Comparison of ENCODE assay signal across 1 cellular context in genomic region chr1:94962745-94963265, GRCh38.
A peak's percentile ranks its signal among the peaks of the same experiment; 100 is the strongest.
TF ChIP-seq lines count a peak whose summit lies in the region.

No MANE protein-coding gene starts in this region.

TF ChIP-seq in HepG2, 621 proteins besides CTCF, POLR2A, EP300 and RAD21 (continued from another document and continues in another):
- TF ChIP-seq REST (IDR thresholded peaks at IDR 0.05; ENCODE audit: borderline replicate concordance in 1 of 2, low read depth in 1 of 2, low read length in 2 of 2) (no peak), TRIM22 (IDR thresholded peaks at IDR 0.05) (no peak), PATZ1 (CRISPR knock-in tag; IDR thresholded peaks at IDR 0.05) (peak; percentile 48; the same call in 1 of the 2 replicates), ZNF549 (CRISPR knock-in tag; IDR thresholded peaks at IDR 0.05) (no peak), THAP9 (CRISPR knock-in tag; IDR thresholded peaks at IDR 0.05; ENCODE audit: borderline replicate concordance) (no peak), GPBP1L1 (CRISPR knock-in tag; IDR thresholded peaks at IDR 0.05) (no peak), PLRG1 (conservative IDR thresholded peaks at IDR 0.05) (no peak), ZFP90 (CRISPR knock-in tag; IDR thresholded peaks at IDR 0.05; ENCODE audit: borderline replicate concordance) (no peak), SNRNP70 (IDR thresholded peaks at IDR 0.05; ENCODE audit: low read depth, low read length) (no peak), ZFP1 (CRISPR knock-in tag; IDR thresholded peaks at IDR 0.05) (peak; percentile 68; the same call in 1 of the 2 replicates), YY1 (IDR thresholded peaks at IDR 0.05; ENCODE audit: insufficient read depth, insufficient replicate concordance, low read depth, low read length) (no peak), ZNF496 (CRISPR knock-in tag; IDR thresholded peaks at IDR 0.05; ENCODE audit: insufficient replicate concordance) (no peak), POLR2AphosphoS5 (IDR thresholded peaks at IDR 0.05; ENCODE audit: low read depth, low read length) (peak; percentile 53; the same call in 1 of the 2 replicates), ZNF652 (CRISPR knock-in tag; IDR thresholded peaks at IDR 0.05; ENCODE audit: borderline replicate concordance, low read depth) (no peak), KAT2B (IDR thresholded peaks at IDR 0.05; ENCODE audit: borderline replicate concordance, low read depth, low read length) (no peak), CEBPB (IDR thresholded peaks at IDR 0.05; ENCODE audit: borderline replicate concordance, low read depth, low read length) (peak; percentile 86), THAP11 (CRISPR knock-in tag; IDR thresholded peaks at IDR 0.05) (peak; percentile 71), HOMEZ (CRISPR knock-in tag; IDR thresholded peaks at IDR 0.05; ENCODE audit: low read depth) (no peak; the same call in 1 of the 2 replicates), ZKSCAN1 (IDR thresholded peaks at IDR 0.05; ENCODE audit: low read length) (no peak), KDM2A (CRISPR knock-in tag; IDR thresholded peaks at IDR 0.05; ENCODE audit: borderline replicate concordance, low read depth) (peak; percentile 45; the same call in 1 of the 2 replicates), ZNF577 (CRISPR knock-in tag; IDR thresholded peaks at IDR 0.05; ENCODE audit: borderline replicate concordance, low read depth) (no peak), SPEN (CRISPR knock-in tag; IDR thresholded peaks at IDR 0.05; ENCODE audit: low read depth) (peak; percentile 29; the same call in 1 of the 2 replicates), CSRNP1 (CRISPR knock-in tag; IDR thresholded peaks at IDR 0.05) (peak; percentile 36; the same call in 1 of the 2 replicates), HMGXB3 (CRISPR knock-in tag; IDR thresholded peaks at IDR 0.05; ENCODE audit: borderline replicate concordance) (0 out of 2 replicates have a peak, but pooled peaks have one; percentile 46), FOXC1 (CRISPR knock-in tag; IDR thresholded peaks at IDR 0.05; ENCODE audit: borderline replicate concordance) (no peak), NFAT5 (CRISPR knock-in tag; IDR thresholded peaks at IDR 0.05) (no peak), ESRRA (CRISPR knock-in tag; IDR thresholded peaks at IDR 0.05; ENCODE audit: low read depth) (peak; percentile 39; the same call in 1 of the 2 replicates)
